Comparison of ENCODE assay signal across 27 cellular contexts in genomic region chr5:179158556-179158955, GRCh38.
"Had no signal": no experiment of that assay in that cellular context is flagged by ENCODE, and none has a peak within 500 bp of the region (broad histone marks: within the 10 kb centered on the region; RNA-seq: fewer than 3 reads in every experiment).

No MANE protein-coding gene starts in this region.

- H3K4me1 ChIP-seq: adrenal gland, breast epithelium, esophagus muscularis mucosa, gastroesophageal sphincter, testis, upper lobe of left lung had no signal

- ATAC-seq: activated CD8-positive, alpha-beta memory T cell treated with anti-CD3 and anti-CD28 coated beads, Interleukin-2, amount 10 ng/mL, durations not matched to agents 7 days and 5 days; activated T-cell treated with anti-CD3 and anti-CD28 coated beads, Interleukin-2, amount 50 U/mL, for 4 hours; gastroesophageal sphincter; stimulated activated naive CD8-positive, alpha-beta T cell treated with anti-CD3 and anti-CD28 coated beads, Interleukin-15, amount 100 ng/mL, for 72 hours had no signal

- H3K27me3 ChIP-seq: adrenal gland, breast epithelium, esophagus muscularis mucosa, gastroesophageal sphincter, testis, upper lobe of left lung had no signal

- H3K27ac ChIP-seq: adrenal gland, breast epithelium, esophagus muscularis mucosa, gastroesophageal sphincter, SK-N-MC, skin epidermis, testis, upper lobe of left lung had no signal

- H3K27ac Mint-ChIP-seq: activated CD4-positive, alpha-beta memory T cell treated with anti-CD3 and anti-CD28 coated beads for 36 hours; activated CD8-positive, alpha-beta memory T cell treated with anti-CD3 and anti-CD28 coated beads, Interleukin-2, amount 10 ng/mL, durations not matched to agents 7 days and 5 days; dendritic cell treated with granulocyte-macrophage colony-stimulating factor and Interleukin-4, amounts not matched to agents 40 ng/mL and 50 ng/mL, for 4 days; immature natural killer cell; mesothelial cell of epicardium; nephron; T-helper 2 cell treated with Interferon-gamma antibody and Interleukin-4, amounts not matched to agents 5 μg/mL and 100 μg/mL, for 36 hours had no signal

- H3K4me1 Mint-ChIP-seq: activated CD8-positive, alpha-beta memory T cell treated with anti-CD3 and anti-CD28 coated beads, Interleukin-2, amount 10 ng/mL, durations not matched to agents 7 days and 5 days; immature natural killer cell; mesothelial cell of epicardium; nephron; stimulated activated naive CD8-positive, alpha-beta T cell treated with anti-CD3 and anti-CD28 coated beads, Interleukin-15, amount 100 ng/mL, for 72 hours had no signal

- H3K27me3 Mint-ChIP-seq: activated CD8-positive, alpha-beta memory T cell treated with anti-CD3 and anti-CD28 coated beads, Interleukin-2, amount 10 ng/mL, durations not matched to agents 7 days and 5 days; dendritic cell treated with granulocyte-macrophage colony-stimulating factor and Interleukin-4, amounts not matched to agents 40 ng/mL and 50 ng/mL, for 4 days had no signal

- H3K9me3 ChIP-seq: adrenal gland, testis had no signal

- H3K9me3 Mint-ChIP-seq: activated T-cell treated with anti-CD3 and anti-CD28 coated beads, Interleukin-2, amount 50 U/mL, for 4 hours had no signal

- H3K36me3 ChIP-seq: adrenal gland, breast epithelium, upper lobe of left lung had no signal

- H3K4me3 Mint-ChIP-seq: activated CD4-positive, alpha-beta memory T cell treated with anti-CD3 and anti-CD28 coated beads for 36 hours; activated CD8-positive, alpha-beta memory T cell treated with anti-CD3 and anti-CD28 coated beads, Interleukin-2, amount 10 ng/mL, durations not matched to agents 7 days and 5 days; activated T-cell treated with anti-CD3 and anti-CD28 coated beads, Interleukin-2, amount 50 U/mL, for 4 hours; dendritic cell treated with granulocyte-macrophage colony-stimulating factor and Interleukin-4, amounts not matched to agents 40 ng/mL and 50 ng/mL, for 4 days; immature natural killer cell; mesothelial cell of epicardium; nephron; stimulated activated naive CD8-positive, alpha-beta T cell treated with anti-CD3 and anti-CD28 coated beads, Interleukin-15, amount 100 ng/mL, for 72 hours; T-helper 2 cell treated with Interferon-gamma antibody and Interleukin-4, amounts not matched to agents 5 μg/mL and 100 μg/mL, for 36 hours had no signal

- H3K4me3 ChIP-seq: adrenal gland, breast epithelium, esophagus muscularis mucosa, gastroesophageal sphincter, SK-N-MC, skin epidermis, testis, upper lobe of left lung had no signal

- H3K36me3 Mint-ChIP-seq: activated CD4-positive, alpha-beta memory T cell treated with anti-CD3 and anti-CD28 coated beads for 36 hours; activated CD8-positive, alpha-beta memory T cell treated with anti-CD3 and anti-CD28 coated beads, Interleukin-2, amount 10 ng/mL, durations not matched to agents 7 days and 5 days; immature natural killer cell; mesothelial cell of epicardium had no signal

- DNase-seq: activated CD4-positive, alpha-beta memory T cell treated with anti-CD3 and anti-CD28 coated beads for 36 hours; activated CD4-positive, alpha-beta T cell treated with anti-CD3 and anti-CD28 coated beads for 4 hours; activated CD8-positive, alpha-beta memory T cell treated with anti-CD3 and anti-CD28 coated beads, Interleukin-2, amount 10 ng/mL, durations not matched to agents 7 days and 5 days; activated naive CD4-positive, alpha-beta T cell treated with anti-CD3 and anti-CD28 coated beads, Interleukin-2, amount 50 U/mL, for 16 hours; activated T-cell treated with anti-CD3 and anti-CD28 coated beads, Interleukin-2, amount 50 U/mL, for 4 hours; adrenal gland; effector memory CD4-positive, alpha-beta T cell; immature natural killer cell; nucleus accumbens; retina; stimulated activated CD4-positive, alpha-beta T cell treated with anti-CD3 and anti-CD28 coated beads, Interleukin-15, amount 100 ng/mL, for 24 hours; stimulated activated CD4-positive, alpha-beta T cell treated with anti-CD3 and anti-CD28 coated beads, Interleukin-2, amount 100 ng/mL, for 48 hours; stimulated activated naive CD8-positive, alpha-beta T cell treated with anti-CD3 and anti-CD28 coated beads, Interleukin-15, amount 100 ng/mL, for 72 hours; testis had no signal

- FAIRE-seq: astrocyte, endothelial cell of umbilical vein, TTC549 had no signal
